ENCODE assay signal across 20 cellular contexts in the genomic region with DNA sequence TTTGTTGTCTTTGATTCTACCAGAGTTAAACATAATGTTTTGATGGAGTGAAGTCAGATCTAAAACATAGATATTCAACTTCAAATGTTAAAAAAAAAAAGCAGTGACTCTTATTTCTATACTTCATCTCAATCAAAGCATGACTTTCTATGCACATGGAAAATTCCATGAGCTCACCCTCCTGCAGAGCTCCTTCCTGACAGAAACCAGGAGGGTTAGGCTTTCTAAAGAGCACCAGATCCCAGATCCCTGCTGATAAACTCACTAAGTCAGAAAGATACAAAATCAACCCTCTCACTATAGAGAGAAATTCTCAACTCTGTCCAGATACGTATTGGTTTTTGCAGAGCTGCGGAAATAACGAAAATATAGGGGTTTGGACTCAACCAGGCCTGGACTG.
A peak's percentile ranks its signal among the peaks of the same experiment; 100 is the strongest.
DNase-seq lines count a peak whose midpoint lies in the region; FAIRE-seq and TF ChIP-seq lines count a peak whose summit lies in the region.
"Had no signal": no experiment of that assay in that cellular context is flagged by ENCODE, and none has a peak within 500 bp of the region (broad histone marks: within the 10 kb centered on the region; RNA-seq: fewer than 3 reads in every experiment).

No MANE protein-coding gene starts in this region.

- peak overlapping the region; percentile 25 for H3K27ac Mint-ChIP-seq in activated CD4-positive, alpha-beta T cell treated with anti-CD3 and anti-CD28 coated beads, Interleukin-2, amount 10 ng/mL, durations not matched to agents 24 days and 14 days
- peak overlapping the region; percentile 9 for H3K27ac Mint-ChIP-seq in activated T-helper 1 cell treated with anti-CD3 and anti-CD28 coated beads, Interleukin-12 subunit alpha, Interleukin-12 subunit beta, Interleukin-2, Interleukin-4 antibody, amounts not matched to agents 30 ng/mL and 10 ng/mL and 1 ng/mL, durations not matched to agents 14 hours and 24 hours and 36 hours
- H3K27ac Mint-ChIP-seq: CD8-positive, alpha-beta T cell had no signal

- DNase-seq in activated CD4-positive, alpha-beta T cell treated with anti-CD3 and anti-CD28 coated beads, Interleukin-2, amount 10 ng/mL, durations not matched to agents 24 days and 14 days: no peak
- DNase-seq in activated CD4-positive, alpha-beta T cell treated with anti-CD3 and anti-CD28 coated beads, Interleukin-2, amount 50 U/mL, for 4 hours: no peak
- no peak for DNase-seq in activated T-helper 1 cell treated with anti-CD3 and anti-CD28 coated beads, Interleukin-12 subunit alpha, Interleukin-12 subunit beta, Interleukin-2, Interleukin-4 antibody, amounts not matched to agents 30 ng/mL and 10 ng/mL and 1 ng/mL, durations not matched to agents 14 hours and 24 hours and 36 hours (ENCODE audit: low spot score)
- DNase-seq in kidney (no peak), uterus (peak in 1 of 2 donors; percentile 33), A172 (ENCODE audit: low spot score) (no peak), NCI-H2107 (lab: John Stamatoyannopoulos, UW) (no peak), RWPE1 (ENCODE audit: low spot score) (no peak)
- DNase-seq: activated CD4-positive, alpha-beta T cell treated with anti-CD3 and anti-CD28 coated beads for 1 hour; activated T-cell treated with anti-CD3 and anti-CD28 coated beads for 4 hours; CD8-positive, alpha-beta T cell; foreskin fibroblast; NCI-H226; NK-92 treated with Interleukin-12 subunit alpha and Interleukin-12 subunit beta, amount 100 ng/mL, for 24 hours; T-helper 9 cell; transverse colon had no signal

- H3K4me3 Mint-ChIP-seq in activated CD4-positive, alpha-beta T cell treated with anti-CD3 and anti-CD28 coated beads, Interleukin-2, amount 10 ng/mL, durations not matched to agents 24 days and 14 days: no peak overlapping the region
- H3K4me3 Mint-ChIP-seq in activated T-helper 1 cell treated with anti-CD3 and anti-CD28 coated beads, Interleukin-12 subunit alpha, Interleukin-12 subunit beta, Interleukin-2, Interleukin-4 antibody, amounts not matched to agents 30 ng/mL and 10 ng/mL and 1 ng/mL, durations not matched to agents 14 hours and 24 hours and 36 hours: no peak overlapping the region
- H3K4me3 Mint-ChIP-seq: CD8-positive, alpha-beta T cell; central memory CD8-positive, alpha-beta T cell had no signal

- CTCF ChIA-PET in RWPE1 (lab: Yijun Ruan, JAX): interaction anchor here (0.6 kb wide), 1 partner anchor 133 kb away, joined by 4 read pairs; no protein-coding TSS in a partner anchor

- H3K36me3 ChIP-seq in kidney (ENCODE audit: control insufficient read depth in 1 of 2, insufficient read depth in 2 of 2, low read length in 2 of 2) (no peaks in the 10 kb centered on the region), uterus (no peaks in the 10 kb centered on the region)
- H3K36me3 ChIP-seq: transverse colon had no signal

- no peak overlapping the region for H3K9ac ChIP-seq in kidney (ENCODE audit: low read length in 2 of 2)

- H3K4me1 ChIP-seq in kidney (ENCODE audit: control insufficient read depth in 1 of 2, insufficient read depth in 1 of 2, low read depth in 1 of 2, low read length in 2 of 2) (peaks cover 18 to 31% of the 10 kb centered on the region in 2 donors), uterus (peaks cover 8 to 19% of the 10 kb centered on the region in 2 donors)

- POLR2A ChIA-PET in RWPE1 (lab: Yijun Ruan, JAX; ENCODE audit: low non-redundant PET): no interaction called here

- H3K27ac ChIP-seq in kidney (ENCODE audit: low read depth in 2 of 2, low read length in 2 of 2) (peak overlapping the region; percentile 36 to 68), uterus (peak overlapping the region; percentile 72 to 75), RWPE1 (no peak overlapping the region)

- H3K4me3 ChIP-seq in kidney (ENCODE audit: low read length in 2 of 2) (no peak overlapping the region), uterus (no peak overlapping the region)
- H3K4me3 ChIP-seq: skin epidermis, transverse colon had no signal

- FAIRE-seq in kidney (lab: Jason Lieb, UNC): no peak
- FAIRE-seq: H54 had no signal

- H3K36me3 Mint-ChIP-seq in activated CD4-positive, alpha-beta T cell treated with anti-CD3 and anti-CD28 coated beads, Interleukin-2, amount 10 ng/mL, durations not matched to agents 24 days and 14 days (ENCODE audit: low read depth): peaks cover 2% of the 10 kb centered on the region
- no peaks in the 10 kb centered on the region for H3K36me3 Mint-ChIP-seq in activated T-helper 1 cell treated with anti-CD3 and anti-CD28 coated beads, Interleukin-12 subunit alpha, Interleukin-12 subunit beta, Interleukin-2, Interleukin-4 antibody, amounts not matched to agents 30 ng/mL and 10 ng/mL and 1 ng/mL, durations not matched to agents 14 hours and 24 hours and 36 hours (ENCODE audit: low read depth)
- H3K36me3 Mint-ChIP-seq: activated naive CD8-positive, alpha-beta T cell; CD8-positive, alpha-beta T cell had no signal

- peaks cover 64% of the 10 kb centered on the region for H3K4me1 Mint-ChIP-seq in activated CD4-positive, alpha-beta T cell treated with anti-CD3 and anti-CD28 coated beads, Interleukin-2, amount 10 ng/mL, durations not matched to agents 24 days and 14 days
- H3K4me1 Mint-ChIP-seq in activated T-helper 1 cell treated with anti-CD3 and anti-CD28 coated beads, Interleukin-12 subunit alpha, Interleukin-12 subunit beta, Interleukin-2, Interleukin-4 antibody, amounts not matched to agents 30 ng/mL and 10 ng/mL and 1 ng/mL, durations not matched to agents 14 hours and 24 hours and 36 hours (ENCODE audit: low read depth): peaks cover 77% of the 10 kb centered on the region

- intact Hi-C loops in activated CD4-positive, alpha-beta T cell treated with anti-CD3 and anti-CD28 coated beads, Interleukin-2, amount 10 ng/mL, durations not matched to agents 24 days and 14 days (cut with micrococcal nuclease): loop anchor here (10.0 kb wide), 2 partner anchors 267 to 303 kb away; partner anchors contain the start of genes DCLRE1C and MEIG1
- intact Hi-C loops in activated T-helper 1 cell treated with anti-CD3 and anti-CD28 coated beads, Interleukin-12 subunit alpha, Interleukin-12 subunit beta, Interleukin-2, Interleukin-4 antibody, amounts not matched to agents 30 ng/mL and 10 ng/mL and 1 ng/mL, durations not matched to agents 14 hours and 24 hours and 36 hours (cut with micrococcal nuclease): no loop called here
- intact Hi-C loops in kidney (cut with DNase I): no loop called here
- intact Hi-C loops in uterus (cut with DNase I; ENCODE audit: low total_unique reads): no loop called here

- no peaks in the 10 kb centered on the region for H3K27me3 Mint-ChIP-seq in activated CD4-positive, alpha-beta T cell treated with anti-CD3 and anti-CD28 coated beads, Interleukin-2, amount 10 ng/mL, durations not matched to agents 24 days and 14 days
- no peaks in the 10 kb centered on the region for H3K27me3 Mint-ChIP-seq in activated T-helper 1 cell treated with anti-CD3 and anti-CD28 coated beads, Interleukin-12 subunit alpha, Interleukin-12 subunit beta, Interleukin-2, Interleukin-4 antibody, amounts not matched to agents 30 ng/mL and 10 ng/mL and 1 ng/mL, durations not matched to agents 14 hours and 24 hours and 36 hours (ENCODE audit: insufficient read depth)
- H3K27me3 Mint-ChIP-seq: activated naive CD8-positive, alpha-beta T cell; central memory CD8-positive, alpha-beta T cell had no signal

- H3K27me3 ChIP-seq in uterus: no peaks in the 10 kb centered on the region
- H3K27me3 ChIP-seq: transverse colon had no signal

- peaks cover 3% of the 10 kb centered on the region for H3K9me3 Mint-ChIP-seq in activated CD4-positive, alpha-beta T cell treated with anti-CD3 and anti-CD28 coated beads, Interleukin-2, amount 10 ng/mL, durations not matched to agents 24 days and 14 days
- peaks cover 4% of the 10 kb centered on the region for H3K9me3 Mint-ChIP-seq in activated T-helper 1 cell treated with anti-CD3 and anti-CD28 coated beads, Interleukin-12 subunit alpha, Interleukin-12 subunit beta, Interleukin-2, Interleukin-4 antibody, amounts not matched to agents 30 ng/mL and 10 ng/mL and 1 ng/mL, durations not matched to agents 14 hours and 24 hours and 36 hours
- H3K9me3 Mint-ChIP-seq: CD8-positive, alpha-beta T cell; central memory CD8-positive, alpha-beta T cell had no signal

- TF ChIP-seq CTCF in kidney (IDR thresholded peaks at IDR 0.05; ENCODE audit: borderline replicate concordance, extremely low read depth, insufficient read depth) (no peak), uterus (IDR thresholded peaks at IDR 0.05) (no peak), RWPE1 (conservative IDR thresholded peaks at IDR 0.05; ENCODE audit: low read depth) (no peak)

- no peak for TF ChIP-seq POLR2A in uterus (IDR thresholded peaks at IDR 0.05)

- H3K9me3 ChIP-seq in kidney (ENCODE audit: control insufficient read depth in 1 of 2, low read length in 2 of 2): no peaks in the 10 kb centered on the region
- H3K9me3 ChIP-seq in uterus: no peaks in the 10 kb centered on the region
- H3K9me3 ChIP-seq: transverse colon had no signal
